Comparison of ENCODE assay signal across 23 cellular contexts in the genomic region with DNA sequence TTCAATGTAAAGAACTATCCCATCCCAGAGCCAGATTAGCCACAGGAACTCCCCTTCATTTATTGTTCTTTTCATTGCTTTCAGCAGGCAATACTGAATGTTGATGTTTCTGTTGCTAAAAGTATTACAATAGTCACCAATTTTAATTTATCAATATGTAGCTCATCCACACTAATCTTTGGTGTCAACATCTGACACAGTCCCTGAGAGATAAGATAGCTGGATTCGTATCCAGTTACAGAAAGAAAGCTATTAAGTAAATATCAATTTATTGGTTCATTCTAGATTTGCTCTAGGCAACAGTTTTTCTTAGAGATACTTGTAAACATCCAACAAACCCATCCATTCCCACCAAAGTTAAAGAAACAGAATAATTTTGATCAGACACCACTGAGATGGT. TPM values are rescaled to one million over a fixed set of nuclear protein-coding genes. Genes with fewer than 3 reads are reported as not detected.
DNase-seq lines count a peak whose midpoint lies in the region; ATAC-seq and TF ChIP-seq lines count a peak whose summit lies in the region.
"Had no signal": no experiment of that assay in that cellular context is flagged by ENCODE, and none has a peak within 500 bp of the region (broad histone marks: within the 10 kb centered on the region; RNA-seq: fewer than 3 reads in every experiment).

No MANE protein-coding gene starts in this region.

- no peak overlapping the region for H3K9ac ChIP-seq in SK-N-SH

- ATAC-seq in SK-N-SH treated with all-trans-retinoic acid at 6 μM for 48 hours (no peak), heart left ventricle (no peak), HG03469 (IDR thresholded peaks at IDR 0.05; ENCODE audit: unreplicated experiment) (no peak), HG03175 (IDR thresholded peaks at IDR 0.05; ENCODE audit: unreplicated experiment) (no peak)
- ATAC-seq in effector memory CD8-positive, alpha-beta T cell (replicated peaks) = no peak
- ATAC-seq: left lobe of liver; stimulated activated naive B cell treated with anti-CD40 and anti-IgM and Interleukin-4, amounts not matched to agents 10 μg/mL and 1 μg/mL and 100 μg/mL, for 72 hours had no signal

- 92% methylated on average over 1 of the region's 1 CpG for WGBS in SK-N-SH (ENCODE audit: low lambda C conversion rate)
- WGBS in heart left ventricle, 4 donors = 52 to 85% (median 73%) methylated on average over 1 of the region's 1 CpG

- H3K27me3 ChIP-seq in SK-N-SH (ENCODE audit: insufficient read depth) = no peaks in the 10 kb centered on the region
- H3K27me3 ChIP-seq in heart left ventricle = no peaks in the 10 kb centered on the region

- intact Hi-C loops in heart left ventricle (cut with DNase I) = no loop called here

- POLR2A ChIA-PET in SK-N-SH (lab: Yijun Ruan, JAX) = interaction anchor here (1.0 kb wide), 1 partner anchor 15 kb away, joined by 4 read pairs; the partner anchor contains the start of gene CATSPERE

- peaks cover 5% of the 10 kb centered on the region; the same call in 1 of the 2 replicates for H4K20me1 ChIP-seq in SK-N-SH (ENCODE audit: insufficient read depth)

- TF ChIP-seq RAD21 in SK-N-SH (IDR thresholded peaks at IDR 0.05; ENCODE audit: low read length) = no peak

- no peaks in the 10 kb centered on the region for H3K9me3 Mint-ChIP-seq in effector memory CD8-positive, alpha-beta T cell
- no peaks in the 10 kb centered on the region for H3K9me3 Mint-ChIP-seq in osteocyte (ENCODE audit: unreplicated experiment)

- H3K36me3 ChIP-seq in SK-N-SH (replicated peaks in 1 of 2; ENCODE audit: control insufficient read depth in 1 of 2, insufficient read depth in 2 of 2, low read length in 1 of 2) (peaks cover 27 to 37% of the 10 kb centered on the region in 2 experiments), heart left ventricle (peaks cover 0 to 9% (median 0%) of the 10 kb centered on the region in 9 donors)

- no peak overlapping the region for H3K4me3 ChIP-seq in SK-N-SH (ENCODE audit: low read depth in 2 of 2, low read length in 1 of 2)
- no peak overlapping the region for H3K4me3 ChIP-seq in heart left ventricle

- no peaks in the 10 kb centered on the region for H3K9me3 ChIP-seq in SK-N-SH
- no peaks in the 10 kb centered on the region for H3K9me3 ChIP-seq in heart left ventricle

- CTCF ChIA-PET in SK-N-SH (lab: Yijun Ruan, JAX) = interaction anchor here (0.7 to 1.5 kb wide), 4 partner anchors 16 to 207 kb away, joined by 3 to 4 read pairs (median 3); no protein-coding TSS in a partner anchor

- H3K4me1 ChIP-seq in SK-N-SH (ENCODE audit: control insufficient read depth in 1 of 2, insufficient read depth in 2 of 2, low read depth in 1 of 2, low read length in 1 of 2) (peaks cover 42 to 51% of the 10 kb centered on the region in 2 experiments; a peak in 3 of 4 replicates), heart left ventricle (peaks cover 0 to 61% (median 25%) of the 10 kb centered on the region in 12 donors)

- peak overlapping the region in 1 of 2 donors; percentile 9 for H3K4me3 Mint-ChIP-seq in effector memory CD8-positive, alpha-beta T cell
- peak overlapping the region; percentile 19 for H3K4me3 Mint-ChIP-seq in osteocyte (ENCODE audit: unreplicated experiment)
- H3K4me3 Mint-ChIP-seq: stimulated activated naive B cell treated with anti-CD40 and anti-IgM and Interleukin-4, amounts not matched to agents 10 μg/mL and 1 μg/mL and 100 μg/mL, for 72 hours; type B pancreatic cell had no signal

- TF ChIP-seq CTCF in SK-N-SH (IDR thresholded peaks at IDR 0.05) (no peak), osteocyte (IDR thresholded peaks at IDR 0.05) (no peak), heart left ventricle (IDR thresholded peaks at IDR 0.05) (no peak)

- 0 out of 2 replicates have a peak overlapping the region, but pooled peaks have one; percentile 26 for H3K4me2 ChIP-seq in SK-N-SH

- H3K27ac Mint-ChIP-seq in effector memory CD8-positive, alpha-beta T cell = peak overlapping the region; percentile 9 to 25
- H3K27ac Mint-ChIP-seq in osteocyte (ENCODE audit: unreplicated experiment) = peak overlapping the region; percentile 94
- H3K27ac Mint-ChIP-seq: stimulated activated naive B cell treated with anti-CD40 and anti-IgM and Interleukin-4, amounts not matched to agents 10 μg/mL and 1 μg/mL and 100 μg/mL, for 72 hours; type B pancreatic cell had no signal

- no peaks in the 10 kb centered on the region for H3K27me3 Mint-ChIP-seq in effector memory CD8-positive, alpha-beta T cell
- H3K27me3 Mint-ChIP-seq in osteocyte (ENCODE audit: unreplicated experiment) = no peaks in the 10 kb centered on the region
- H3K27me3 Mint-ChIP-seq: stimulated activated naive B cell treated with anti-CD40 and anti-IgM and Interleukin-4, amounts not matched to agents 10 μg/mL and 1 μg/mL and 100 μg/mL, for 72 hours; type B pancreatic cell had no signal

- H3K27ac ChIP-seq in SK-N-SH (ENCODE audit: low read depth in 2 of 2, low read length in 1 of 2) = peak overlapping the region; percentile 82 to 95; a peak in 2 of 4 replicates
- no peak overlapping the region for H3K27ac ChIP-seq in heart left ventricle
- H3K27ac ChIP-seq: 22Rv1, C4-2B, HL-60 had no signal

- no peak overlapping the region for H2AFZ ChIP-seq in SK-N-SH (ENCODE audit: low read depth)

- peaks cover 47% of the 10 kb centered on the region for H3K36me3 Mint-ChIP-seq in effector memory CD8-positive, alpha-beta T cell (ENCODE audit: insufficient read depth)
- H3K36me3 Mint-ChIP-seq in osteocyte (ENCODE audit: unreplicated experiment) = peaks cover 5% of the 10 kb centered on the region

- DNase-seq in SK-N-SH (no peak), NCI-H146 (lab: John Stamatoyannopoulos, UW) (peak; percentile 57), osteocyte (ENCODE audit: extremely low spot score, unreplicated experiment) (no peak), heart left ventricle (no peak)
- no peak for DNase-seq in effector memory CD8-positive, alpha-beta T cell
- DNase-seq: activated CD4-positive, alpha-beta T cell treated with anti-CD3 and anti-CD28 coated beads for 1 hour; DMS79 treated with DMSO at 0.1 percent for 48 hours; effector memory CD4-positive, alpha-beta T cell; KG1; NCI-H1105 treated with DMSO at 0.1 percent for 48 hours; NCI-H226; NK-92 treated with Interleukin-12 subunit alpha and Interleukin-12 subunit beta, amount 100 ng/mL, for 24 hours; stimulated activated CD4-positive, alpha-beta T cell treated with anti-CD3 and anti-CD28 coated beads, Interleukin-12 subunit alpha, Interleukin-12 subunit beta, amount 100 ng/mL, for 4 hours; stimulated activated naive B cell treated with anti-CD40 and anti-IgM and Interleukin-4, amounts not matched to agents 10 μg/mL and 1 μg/mL and 100 μg/mL, for 72 hours; T-helper 2 cell had no signal

- H3K79me2 ChIP-seq in SK-N-SH (ENCODE audit: insufficient read depth) = peaks cover 91% of the 10 kb centered on the region

- H3K9me2 ChIP-seq in SK-N-SH = no peaks in the 10 kb centered on the region

- peaks cover 40 to 55% of the 10 kb centered on the region in 2 donors for H3K4me1 Mint-ChIP-seq in effector memory CD8-positive, alpha-beta T cell (ENCODE audit: low read depth in 2 of 2)
- peaks cover 80% of the 10 kb centered on the region for H3K4me1 Mint-ChIP-seq in osteocyte (ENCODE audit: unreplicated experiment)

- no peak for TF ChIP-seq POLR2A in heart left ventricle (IDR thresholded peaks at IDR 0.05)

- no peak for TF ChIP-seq EP300 in SK-N-SH (IDR thresholded peaks at IDR 0.05; ENCODE audit: borderline replicate concordance in 1 of 2, low read depth in 1 of 2, low read length in 1 of 2)

- peaks cover 24% of the 10 kb centered on the region for H3F3A ChIP-seq in SK-N-SH (replicated peaks; ENCODE audit: insufficient read depth)

TF ChIP-seq in SK-N-SH, 30 proteins besides CTCF, POLR2A, EP300 and RAD21:
- TF ChIP-seq NRF1 (IDR thresholded peaks at IDR 0.05; ENCODE audit: low read depth, low read length) (no peak), RFX5 (IDR thresholded peaks at IDR 0.05; ENCODE audit: low read length) (no peak), FOXM1 (IDR thresholded peaks at IDR 0.05; ENCODE audit: low read depth) (no peak), GABPA (IDR thresholded peaks at IDR 0.05; ENCODE audit: low read depth) (no peak)

TF ChIP-seq in SK-N-SH treated with all-trans-retinoic acid at 6 μM for 48 hours, 23 proteins besides CTCF, POLR2A, EP300 and RAD21:
- TF ChIP-seq ESRRG (CRISPR knock-in tag; IDR thresholded peaks at IDR 0.05) = no peak
- no peak for TF ChIP-seq ISL1 (CRISPR knock-in tag; IDR thresholded peaks at IDR 0.05)
- no peak for TF ChIP-seq PPARA (CRISPR knock-in tag; IDR thresholded peaks at IDR 0.05; ENCODE audit: borderline replicate concordance)
- no peak for TF ChIP-seq ZNF8 (CRISPR knock-in tag; IDR thresholded peaks at IDR 0.05)

RNA-seq across cellular contexts. Expression of gene ADSS2, which starts 4.7 kb away (rescaled TPM):
- polyA plus RNA-seq in SK-N-SH (2012; rRNA removed) = 30.7 and 35.7 TPM in 2 replicates
- polyA plus RNA-seq in SK-N-SH (2012; cell fraction: cytosol; rRNA removed) = 46.1 and 62.1 TPM in 2 replicates
- 14.4 and 21.8 TPM in 2 replicates for polyA plus RNA-seq in SK-N-SH (2012; cell fraction: nucleus; rRNA removed)
- total RNA-seq in osteocyte = 69.8 and 70.7 TPM in 2 replicates
- total RNA-seq in heart left ventricle = 10 to 100 TPM in 2 of 9 donors, 1 to 10 TPM in 7; 5.0 to 14.0 (median 6.7) TPM
- 10 to 100 TPM in 1 of 2 donors, 1 to 10 TPM in 1; 3.5 to 13.1 TPM for polyA plus RNA-seq in heart left ventricle

RNA-seq across cellular contexts. Expression of gene CATSPERE, which starts 14.0 kb away (rescaled TPM):
- polyA plus RNA-seq in SK-N-SH (2012; rRNA removed) (0.30 and 0.54 TPM in 2 replicates), heart left ventricle (under 1 TPM; 0.07 to 0.11 TPM)
- polyA plus RNA-seq in SK-N-SH (2012; cell fraction: cytosol; rRNA removed) = 0.16 and 0.27 TPM in 2 replicates
- 0.95 and 2.5 TPM in 2 replicates for polyA plus RNA-seq in SK-N-SH (2012; cell fraction: nucleus; rRNA removed)
- total RNA-seq in osteocyte (1.2 and 1.3 TPM in 2 replicates), heart left ventricle (1 to 10 TPM in 1 of 9 donors, under 1 TPM in 8; 0.11 to 1.2 (median 0.35) TPM)

Comparison
In these comparisons a context has a peak if more than half of its experiments do, and no peak if none do; other contexts are left out.
1. H3K27ac ChIP-seq: peak in SK-N-SH (2 of 2); none in heart left ventricle (0 of 12).